ENCODE assay signal across 10 cellular contexts in genomic region chrX:29617725-29618124, GRCh38.
DNase-seq lines count a peak whose midpoint lies in the region; ATAC-seq and TF ChIP-seq lines count a peak whose summit lies in the region.
"Had no signal": no experiment of that assay in that cellular context is flagged by ENCODE, and none has a peak within 500 bp of the region (broad histone marks: within the 10 kb centered on the region; RNA-seq: fewer than 3 reads in every experiment).

No MANE protein-coding gene starts in this region.

- H3K27ac ChIP-seq in BLaER1 (no peak overlapping the region), brain microvascular endothelial cell (no peak overlapping the region)

- H3K9ac ChIP-seq in BLaER1, result no peak overlapping the region

- TF ChIP-seq CTCF in brain microvascular endothelial cell (IDR thresholded peaks at IDR 0.05; ENCODE audit: low read depth, low read length, missing control alignments), result peak; percentile 39

- H3K4me3 ChIP-seq in BLaER1 (peak overlapping the region; percentile 30; the same call in 1 of the 2 replicates), brain microvascular endothelial cell (ENCODE audit: low read depth, low read length) (no peak overlapping the region)

- H3K4me2 ChIP-seq in BLaER1, result peak overlapping the region; percentile 73

- DNase-seq in HCEC 1CT, result peak; percentile 11
- no peak for DNase-seq in brain microvascular endothelial cell
- DNase-seq in left lobe of liver (ENCODE audit: low spot score), result no peak
- no peak for DNase-seq in AG08395 (ENCODE audit: low spot score)
- DNase-seq: naive B cell, small intestine had no signal

- H3K36me3 ChIP-seq in BLaER1 (no peaks in the 10 kb centered on the region), brain microvascular endothelial cell (replicated peaks) (no peaks in the 10 kb centered on the region)

- H4K20me1 ChIP-seq in BLaER1, result no peaks in the 10 kb centered on the region

- no peaks in the 10 kb centered on the region for H3K27me3 ChIP-seq in BLaER1
- no peaks in the 10 kb centered on the region for H3K27me3 ChIP-seq in brain microvascular endothelial cell (replicated peaks)

- peaks cover 19% of the 10 kb centered on the region for H3K4me1 ChIP-seq in BLaER1

- ATAC-seq in left lobe of liver (peak; percentile 83), GM19452 (IDR thresholded peaks at IDR 0.05; ENCODE audit: unreplicated experiment) (no peak), GM19397 (IDR thresholded peaks at IDR 0.05; ENCODE audit: unreplicated experiment) (no peak), GM18867 (IDR thresholded peaks at IDR 0.05; ENCODE audit: unreplicated experiment) (no peak)

- H3K9me3 ChIP-seq in BLaER1, result no peaks in the 10 kb centered on the region

- in situ Hi-C loops in brain microvascular endothelial cell (cut with HindIII; ENCODE audit: low pct_ligation_motif_present, low sequenced_read_pairs), result no loop called here
